ENCODE assay signal across 22 cellular contexts in the genomic region with DNA sequence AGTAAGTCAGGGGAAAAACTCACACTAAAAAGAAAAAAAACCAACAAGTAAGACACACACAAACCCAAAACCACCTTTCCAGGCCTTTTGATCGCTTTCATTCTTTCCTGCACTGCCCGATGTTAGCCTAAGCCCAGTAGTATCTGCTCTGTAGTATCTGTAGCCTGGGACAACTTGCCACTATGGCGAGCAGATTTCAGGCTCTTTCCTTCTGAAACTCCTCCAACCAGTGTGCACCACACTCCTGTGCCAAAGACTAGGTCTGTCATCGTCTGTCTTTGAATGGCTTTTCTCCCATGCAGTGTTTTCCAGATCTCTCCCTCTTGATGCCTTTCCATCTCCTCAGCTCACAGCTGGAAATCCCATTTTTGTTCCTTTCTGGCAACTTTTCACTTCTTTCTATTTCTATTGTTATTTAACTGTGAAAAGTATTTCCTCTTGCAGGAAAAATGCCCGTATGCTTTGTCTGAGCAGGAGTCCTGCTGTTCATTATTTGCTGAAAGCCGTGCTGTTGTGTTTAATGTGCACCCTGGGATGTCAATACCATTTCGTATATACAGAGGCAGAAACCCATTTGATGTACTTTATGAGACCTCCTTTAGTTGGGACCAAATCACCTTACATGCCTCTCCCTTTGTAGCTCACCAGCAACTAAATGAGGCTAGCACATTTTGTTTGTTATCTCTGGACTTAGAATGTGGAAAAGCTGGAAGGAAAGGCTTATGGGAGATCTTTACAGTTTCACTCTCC.
A peak's percentile ranks its signal among the peaks of the same experiment; 100 is the strongest.
DNase-seq lines count a peak whose midpoint lies in the region; ATAC-seq and TF ChIP-seq lines count a peak whose summit lies in the region.
"Had no signal": no experiment of that assay in that cellular context is flagged by ENCODE, and none has a peak within 500 bp of the region (broad histone marks: within the 10 kb centered on the region; RNA-seq: fewer than 3 reads in every experiment).

No MANE protein-coding gene starts in this region.

- H3K4me3 Mint-ChIP-seq in nephron: no peak overlapping the region
- H3K4me3 Mint-ChIP-seq: activated CD4-positive, alpha-beta memory T cell treated with anti-CD3 and anti-CD28 coated beads for 36 hours; activated naive CD8-positive, alpha-beta T cell treated with anti-CD3 and anti-CD28 coated beads for 36 hours; CD4-positive, CD25-positive, alpha-beta regulatory T cell; stimulated activated memory B cell treated with anti-CD40 and anti-IgM and Interleukin-4, amounts not matched to agents 10 μg/mL and 1 μg/mL and 100 μg/mL, for 72 hours; type B pancreatic cell had no signal

- POLR2A ChIA-PET in A673 (lab: Charles Lee; ENCODE audit: low non-redundant PET): no interaction called here

- no peaks in the 10 kb centered on the region for H3K9me3 Mint-ChIP-seq in nephron
- H3K9me3 Mint-ChIP-seq: activated CD4-positive, alpha-beta memory T cell treated with anti-CD3 and anti-CD28 coated beads for 36 hours; activated naive CD8-positive, alpha-beta T cell treated with anti-CD3 and anti-CD28 coated beads for 36 hours; stimulated activated memory B cell treated with anti-CD40 and anti-IgM and Interleukin-4, amounts not matched to agents 10 μg/mL and 1 μg/mL and 100 μg/mL, for 72 hours; type B pancreatic cell had no signal

- no peak for TF ChIP-seq CTCF in A673 (conservative IDR thresholded peaks at IDR 0.05; ENCODE audit: low read depth, low read length)
- no peak for TF ChIP-seq CTCF in nephron (IDR thresholded peaks at IDR 0.05; ENCODE audit: unreplicated experiment in 3 of 3)

- H3K27me3 ChIP-seq in A673 (replicated peaks; ENCODE audit: insufficient read depth, low read depth, low read length, poor library complexity): no peaks in the 10 kb centered on the region
- H3K27me3 ChIP-seq: Peyer's patch had no signal

- no peaks in the 10 kb centered on the region for H3K36me3 ChIP-seq in A673 (ENCODE audit: insufficient read depth, low read length, poor library complexity, severe bottlenecking)
- H3K36me3 ChIP-seq: Peyer's patch had no signal

- no peak overlapping the region for H3K27ac ChIP-seq in A673 (ENCODE audit: low read depth, low read length, poor library complexity, severe bottlenecking)
- H3K27ac ChIP-seq: A549, Peyer's patch had no signal

- no peaks in the 10 kb centered on the region for H3K36me3 Mint-ChIP-seq in nephron (ENCODE audit: low read depth)
- H3K36me3 Mint-ChIP-seq: activated CD4-positive, alpha-beta memory T cell treated with anti-CD3 and anti-CD28 coated beads for 36 hours; activated naive CD8-positive, alpha-beta T cell treated with anti-CD3 and anti-CD28 coated beads for 36 hours; CD4-positive, CD25-positive, alpha-beta regulatory T cell; stimulated activated memory B cell treated with anti-CD40 and anti-IgM and Interleukin-4, amounts not matched to agents 10 μg/mL and 1 μg/mL and 100 μg/mL, for 72 hours; type B pancreatic cell had no signal

- DNase-seq in A673 (ENCODE audit: low spot score): peak; percentile 66
- DNase-seq in NCI-H146 (lab: John Stamatoyannopoulos, UW): peak; percentile 39
- peak; percentile 20 for DNase-seq in astrocyte of the hippocampus (ENCODE audit: low read depth, low spot score)
- no peak for DNase-seq in SK-N-DZ (ENCODE audit: low spot score)
- DNase-seq: activated CD4-positive, alpha-beta memory T cell treated with anti-CD3 and anti-CD28 coated beads for 36 hours; activated naive CD8-positive, alpha-beta T cell treated with anti-CD3 and anti-CD28 coated beads for 36 hours; activated T-cell treated with anti-CD3 and anti-CD28 coated beads, Interleukin-2, amount 50 U/mL, for 48 hours; CD4-positive, CD25-positive, alpha-beta regulatory T cell; central memory CD4-positive, alpha-beta T cell; DMS79 treated with DMSO at 0.1 percent for 48 hours; Kasumi-1; NCI-H1694; NCI-H526 treated with DMSO at 0.1 percent for 48 hours; Peyer's patch; posterior cingulate gyrus had no signal

- H3K4me1 Mint-ChIP-seq in nephron: peaks cover 64% of the 10 kb centered on the region
- H3K4me1 Mint-ChIP-seq: activated naive CD8-positive, alpha-beta T cell treated with anti-CD3 and anti-CD28 coated beads for 36 hours; CD4-positive, CD25-positive, alpha-beta regulatory T cell; stimulated activated memory B cell treated with anti-CD40 and anti-IgM and Interleukin-4, amounts not matched to agents 10 μg/mL and 1 μg/mL and 100 μg/mL, for 72 hours had no signal

- no peaks in the 10 kb centered on the region for H3K9me3 ChIP-seq in A673 (ENCODE audit: low read depth, low read length, poor library complexity, severe bottlenecking)
- H3K9me3 ChIP-seq: A549, Peyer's patch had no signal

- BruUV-seq in A673 (replicated peaks; lab: Mats Ljungman, UMichigan): no TSS peak

- peaks cover 32% of the 10 kb centered on the region for H3K4me1 ChIP-seq in A673 (ENCODE audit: insufficient read depth, low read length, poor library complexity, severe bottlenecking)
- H3K4me1 ChIP-seq: A549, Peyer's patch had no signal

- no peak for ATAC-seq in HG02588 (IDR thresholded peaks at IDR 0.05; ENCODE audit: unreplicated experiment)
- no peak for ATAC-seq in HG02623 (IDR thresholded peaks at IDR 0.05; ENCODE audit: unreplicated experiment)
- no peak for ATAC-seq in GM19351 (IDR thresholded peaks at IDR 0.05; ENCODE audit: unreplicated experiment)
- ATAC-seq: A549; stimulated activated memory B cell treated with anti-CD40 and anti-IgM and Interleukin-4, amounts not matched to agents 10 μg/mL and 1 μg/mL and 100 μg/mL, for 72 hours had no signal

- H3K27me3 Mint-ChIP-seq in nephron (ENCODE audit: low read depth): no peaks in the 10 kb centered on the region
- H3K27me3 Mint-ChIP-seq: activated CD4-positive, alpha-beta memory T cell treated with anti-CD3 and anti-CD28 coated beads for 36 hours; activated naive CD8-positive, alpha-beta T cell treated with anti-CD3 and anti-CD28 coated beads for 36 hours; type B pancreatic cell had no signal

- intact Hi-C loops in A673 (cut with micrococcal nuclease; ENCODE audit: unreplicated experiment): no loop called here

- H3K4me3 ChIP-seq in A673 (ENCODE audit: low read depth, low read length, poor library complexity, severe bottlenecking): no peak overlapping the region
- H3K4me3 ChIP-seq: A549, Peyer's patch had no signal

- CTCF ChIA-PET in A673 (lab: Charles Lee): no interaction called here

- H3K27ac Mint-ChIP-seq in nephron: peak overlapping the region; percentile 37 to 90 (median 84)
- H3K27ac Mint-ChIP-seq: activated CD4-positive, alpha-beta memory T cell treated with anti-CD3 and anti-CD28 coated beads for 36 hours; activated naive CD8-positive, alpha-beta T cell treated with anti-CD3 and anti-CD28 coated beads for 36 hours; stimulated activated memory B cell treated with anti-CD40 and anti-IgM and Interleukin-4, amounts not matched to agents 10 μg/mL and 1 μg/mL and 100 μg/mL, for 72 hours; type B pancreatic cell had no signal
